Comparison of ENCODE assay signal across 18 cellular contexts in genomic region chr1:19728413-19729145, GRCh38.
A peak's percentile ranks its signal among the peaks of the same experiment; 100 is the strongest.
DNase-seq lines count a peak whose midpoint lies in the region; ATAC-seq and TF ChIP-seq lines count a peak whose summit lies in the region.
"Had no signal": no experiment of that assay in that cellular context is flagged by ENCODE, and none has a peak within 500 bp of the region (broad histone marks: within the 10 kb centered on the region; RNA-seq: fewer than 3 reads in every experiment).

No MANE protein-coding gene starts in this region.

- no peak for TF ChIP-seq POLR2A in adrenal gland (IDR thresholded peaks at IDR 0.05)

- no peak overlapping the region for H3K4me3 ChIP-seq in left ventricle myocardium inferior
- H3K4me3 ChIP-seq in adrenal gland = no peak overlapping the region
- H3K4me3 ChIP-seq in thoracic aorta = no peak overlapping the region
- H3K4me3 ChIP-seq: BLaER1 treated with 17β-estradiol and CSF1 and Interleukin-3, amounts not matched to agents 10 nM and 100 nM; HAP-1 had no signal

- TF ChIP-seq CTCF in left ventricle myocardium inferior (IDR thresholded peaks at IDR 0.05; ENCODE audit: borderline replicate concordance) (no peak), adrenal gland (IDR thresholded peaks at IDR 0.05) (no peak), thoracic aorta (IDR thresholded peaks at IDR 0.05) (no peak)

- no peak overlapping the region for H3K4me3 Mint-ChIP-seq in activated T-helper 1 cell treated with anti-CD3 and anti-CD28 coated beads, Interleukin-12 subunit alpha, Interleukin-12 subunit beta, Interleukin-2, Interleukin-4 antibody, amounts not matched to agents 30 ng/mL and 10 ng/mL and 1 ng/mL, durations not matched to agents 14 hours and 24 hours and 36 hours
- H3K4me3 Mint-ChIP-seq: CD8-positive, alpha-beta memory T cell had no signal

- H3K27me3 ChIP-seq in left ventricle myocardium inferior (ENCODE audit: low read depth) = no peaks in the 10 kb centered on the region
- H3K27me3 ChIP-seq in adrenal gland = no peaks in the 10 kb centered on the region
- H3K27me3 ChIP-seq in thoracic aorta (replicated peaks; ENCODE audit: insufficient read depth) = no peaks in the 10 kb centered on the region
- H3K27me3 ChIP-seq: BLaER1 treated with 17β-estradiol and CSF1 and Interleukin-3, amounts not matched to agents 10 nM and 100 nM had no signal

- intact Hi-C loops in Right ventricle myocardium inferior (cut with DNase I) (no loop called here), left ventricle myocardium inferior (cut with micrococcal nuclease) (no loop called here), adrenal gland (cut with DNase I) (no loop called here), left ventricle myocardium superior (cut with micrococcal nuclease) (no loop called here)
- intact Hi-C loops in activated T-helper 1 cell treated with anti-CD3 and anti-CD28 coated beads, Interleukin-12 subunit alpha, Interleukin-12 subunit beta, Interleukin-2, Interleukin-4 antibody, amounts not matched to agents 30 ng/mL and 10 ng/mL and 1 ng/mL, durations not matched to agents 14 hours and 24 hours and 36 hours (cut with micrococcal nuclease) = no loop called here

- H3K4me1 ChIP-seq in left ventricle myocardium inferior (no peaks in the 10 kb centered on the region), adrenal gland (replicated peaks in 1 of 2) (peaks cover 6 to 8% of the 10 kb centered on the region in 2 donors), thoracic aorta (ENCODE audit: control insufficient read depth in 1 of 2, low read depth in 2 of 2) (peaks cover 27 to 59% of the 10 kb centered on the region in 2 donors)
- H3K4me1 ChIP-seq: BLaER1 treated with 17β-estradiol and CSF1 and Interleukin-3, amounts not matched to agents 10 nM and 100 nM; HAP-1 had no signal

- ATAC-seq in Right ventricle myocardium inferior = peak; percentile 71
- ATAC-seq in left ventricle myocardium superior = peak; percentile 66
- ATAC-seq in thoracic aorta (ENCODE audit: insufficient number of reproducible peaks, low FRiP score, low read depth) = no peak
- ATAC-seq: Panc1 had no signal

- H3K36me3 ChIP-seq in left ventricle myocardium inferior (peaks cover 48% of the 10 kb centered on the region), adrenal gland (replicated peaks in 1 of 2) (peaks cover 0 to 14% of the 10 kb centered on the region in 2 donors), thoracic aorta (peaks cover 3% of the 10 kb centered on the region)
- H3K36me3 ChIP-seq: HAP-1 had no signal

- no peak for DNase-seq in Right ventricle myocardium inferior (ENCODE audit: missing footprints)
- no peak for DNase-seq in left ventricle myocardium inferior
- peak in 6 of 7 donors; percentile 45 to 79 (median 72) for DNase-seq in adrenal gland
- no peak for DNase-seq in left ventricle myocardium superior
- DNase-seq in thoracic aorta (ENCODE audit: low spot score) = no peak
- DNase-seq in mucosa of gallbladder (ENCODE audit: low spot score) = no peak
- DNase-seq in activated T-helper 1 cell treated with anti-CD3 and anti-CD28 coated beads, Interleukin-12 subunit alpha, Interleukin-12 subunit beta, Interleukin-2, Interleukin-4 antibody, amounts not matched to agents 30 ng/mL and 10 ng/mL and 1 ng/mL, durations not matched to agents 14 hours and 24 hours and 36 hours (ENCODE audit: low spot score) = no peak
- no peak for DNase-seq in NCI-H2029 (lab: John Stamatoyannopoulos, UW)
- DNase-seq: 8988T; CD8-positive, alpha-beta memory T cell; DMS79 treated with DMSO at 0.1 percent for 48 hours; IMR-90; Karpas-422; NCI-H1105; NCI-H187 had no signal

- 53 to 68% (median 62%) methylated on average over 5 of the region's 5 CpGs for WGBS in adrenal gland, 4 donors

- H3K4me1 Mint-ChIP-seq in activated T-helper 1 cell treated with anti-CD3 and anti-CD28 coated beads, Interleukin-12 subunit alpha, Interleukin-12 subunit beta, Interleukin-2, Interleukin-4 antibody, amounts not matched to agents 30 ng/mL and 10 ng/mL and 1 ng/mL, durations not matched to agents 14 hours and 24 hours and 36 hours (ENCODE audit: low read depth) = no peaks in the 10 kb centered on the region
- H3K4me1 Mint-ChIP-seq: CD8-positive, alpha-beta memory T cell had no signal

- no peaks in the 10 kb centered on the region for H3K27me3 Mint-ChIP-seq in activated T-helper 1 cell treated with anti-CD3 and anti-CD28 coated beads, Interleukin-12 subunit alpha, Interleukin-12 subunit beta, Interleukin-2, Interleukin-4 antibody, amounts not matched to agents 30 ng/mL and 10 ng/mL and 1 ng/mL, durations not matched to agents 14 hours and 24 hours and 36 hours (ENCODE audit: insufficient read depth)
- H3K27me3 Mint-ChIP-seq: CD8-positive, alpha-beta memory T cell had no signal

- peaks cover 6% of the 10 kb centered on the region for H3K9me3 ChIP-seq in left ventricle myocardium inferior (replicated peaks)
- no peaks in the 10 kb centered on the region for H3K9me3 ChIP-seq in adrenal gland (replicated peaks in 1 of 3)
- H3K9me3 ChIP-seq in thoracic aorta = no peaks in the 10 kb centered on the region

- peaks cover 14% of the 10 kb centered on the region for H3K9me3 Mint-ChIP-seq in activated T-helper 1 cell treated with anti-CD3 and anti-CD28 coated beads, Interleukin-12 subunit alpha, Interleukin-12 subunit beta, Interleukin-2, Interleukin-4 antibody, amounts not matched to agents 30 ng/mL and 10 ng/mL and 1 ng/mL, durations not matched to agents 14 hours and 24 hours and 36 hours

- no peak overlapping the region for H3K27ac Mint-ChIP-seq in activated T-helper 1 cell treated with anti-CD3 and anti-CD28 coated beads, Interleukin-12 subunit alpha, Interleukin-12 subunit beta, Interleukin-2, Interleukin-4 antibody, amounts not matched to agents 30 ng/mL and 10 ng/mL and 1 ng/mL, durations not matched to agents 14 hours and 24 hours and 36 hours

- H3K27ac ChIP-seq in left ventricle myocardium inferior (replicated peaks) = no peak overlapping the region
- peak overlapping the region in 3 of 5 donors; percentile 1 to 56 (median 41) for H3K27ac ChIP-seq in adrenal gland
- H3K27ac ChIP-seq in thoracic aorta = peak overlapping the region; percentile 69 to 78
- H3K27ac ChIP-seq: BLaER1 treated with 17β-estradiol and CSF1 and Interleukin-3, amounts not matched to agents 10 nM and 100 nM had no signal

- peaks cover 15% of the 10 kb centered on the region for H3K36me3 Mint-ChIP-seq in activated T-helper 1 cell treated with anti-CD3 and anti-CD28 coated beads, Interleukin-12 subunit alpha, Interleukin-12 subunit beta, Interleukin-2, Interleukin-4 antibody, amounts not matched to agents 30 ng/mL and 10 ng/mL and 1 ng/mL, durations not matched to agents 14 hours and 24 hours and 36 hours (ENCODE audit: low read depth)

Comparison
In these comparisons a context has a peak if more than half of its experiments do, and no peak if none do; other contexts are left out.
1. DNase-seq: peak in adrenal gland (6 of 7); none in Right ventricle myocardium inferior (single experiment), left ventricle myocardium inferior (single experiment), left ventricle myocardium superior (single experiment), thoracic aorta (single experiment), mucosa of gallbladder (single experiment), activated T-helper 1 cell treated with anti-CD3 and anti-CD28 coated beads, Interleukin-12 subunit alpha, Interleukin-12 subunit beta, Interleukin-2, Interleukin-4 antibody, amounts not matched to agents 30 ng/mL and 10 ng/mL and 1 ng/mL, durations not matched to agents 14 hours and 24 hours and 36 hours (single experiment) and NCI-H2029 (single experiment).